23 cellular contexts compared by ENCODE assay signal in genomic region chrX:2226906-2227656, GRCh38.
"Had no signal": no experiment of that assay in that cellular context is flagged by ENCODE, and none has a peak within 500 bp of the region (broad histone marks: within the 10 kb centered on the region; RNA-seq: fewer than 3 reads in every experiment).

No MANE protein-coding gene starts in this region.

- H3K4me1 Mint-ChIP-seq: activated naive CD8-positive, alpha-beta T cell treated with anti-CD3 and anti-CD28 coated beads for 36 hours had no signal

- H3K4me1 ChIP-seq: heart left ventricle, lower lobe of right lung, right atrium auricular region, stomach, testis had no signal

- H3K27ac Mint-ChIP-seq: activated CD8-positive, alpha-beta T cell treated with anti-CD3 and anti-CD28 coated beads, Interleukin-2, amount 10 ng/mL, durations not matched to agents 7 days and 5 days; activated naive CD8-positive, alpha-beta T cell treated with anti-CD3 and anti-CD28 coated beads for 36 hours had no signal

- ATAC-seq: activated CD8-positive, alpha-beta T cell treated with anti-CD3 and anti-CD28 coated beads, Interleukin-2, amount 10 ng/mL, durations not matched to agents 7 days and 5 days; heart left ventricle; left cardiac atrium had no signal

- H3K4me3 ChIP-seq: heart left ventricle, lower lobe of right lung, right atrium auricular region, skin epidermis, stomach, testis, upper lobe of left lung had no signal

- DNase-seq: activated CD4-positive, alpha-beta T cell treated with anti-CD3 and anti-CD28 coated beads for 4 hours; activated CD8-positive, alpha-beta memory T cell treated with anti-CD3 and anti-CD28 coated beads, Interleukin-2, amount 50 U/mL, for 4 hours; activated CD8-positive, alpha-beta T cell treated with anti-CD3 and anti-CD28 coated beads, Interleukin-2, amount 10 ng/mL, durations not matched to agents 7 days and 5 days; activated gamma-delta T cell treated with Interleukin-2 at 50 U/mL for 16 hours; activated naive CD8-positive, alpha-beta T cell treated with anti-CD3 and anti-CD28 coated beads for 36 hours; activated T-cell treated with anti-CD3 and anti-CD28 coated beads, Interleukin-2, amount 50 U/mL, for 48 hours; anterior cingulate cortex; brain microvascular endothelial cell; foreskin melanocyte; heart left ventricle; left cardiac atrium; lower lobe of right lung; occipital lobe; stimulated activated CD4-positive, alpha-beta T cell treated with anti-CD3 and anti-CD28 coated beads, Interleukin-15, amount 100 ng/mL, for 24 hours; stimulated activated CD4-positive, alpha-beta T cell treated with anti-CD3 and anti-CD28 coated beads, Interleukin-4, amount 100 ng/mL, for 1 hour; stomach; T1000; testis had no signal

- H3K27me3 Mint-ChIP-seq: activated naive CD8-positive, alpha-beta T cell treated with anti-CD3 and anti-CD28 coated beads for 36 hours had no signal

- H3K9me3 ChIP-seq: lower lobe of right lung, right atrium auricular region, testis had no signal

- H3K27me3 ChIP-seq: brain microvascular endothelial cell, heart left ventricle, right atrium auricular region, stomach, testis, upper lobe of left lung had no signal

- H3K36me3 ChIP-seq: brain microvascular endothelial cell, right atrium auricular region had no signal

- H3K4me3 Mint-ChIP-seq: activated CD8-positive, alpha-beta T cell treated with anti-CD3 and anti-CD28 coated beads, Interleukin-2, amount 10 ng/mL, durations not matched to agents 7 days and 5 days; activated naive CD8-positive, alpha-beta T cell treated with anti-CD3 and anti-CD28 coated beads for 36 hours had no signal

- H3K27ac ChIP-seq: brain microvascular endothelial cell, epithelial cell of prostate, heart left ventricle, lower lobe of right lung, right atrium auricular region, skin epidermis, stomach, testis, upper lobe of left lung, VCaP had no signal
